16 cellular contexts compared by ENCODE assay signal in genomic region chr12:93705237-93705636, GRCh38. TPM values are rescaled to one million over a fixed set of nuclear protein-coding genes. Genes with fewer than 3 reads are reported as not detected.
DNase-seq lines count a peak whose midpoint lies in the region; ATAC-seq, FAIRE-seq and TF ChIP-seq lines count a peak whose summit lies in the region.
"Had no signal": no experiment of that assay in that cellular context is flagged by ENCODE, and none has a peak within 500 bp of the region (broad histone marks: within the 10 kb centered on the region; RNA-seq: fewer than 3 reads in every experiment).

No MANE protein-coding gene starts in this region.

- 95% methylated on average over 1 of the region's 1 CpG; no CpG with 5 or more reads in 1 of the 2 experiments for WGBS in H1 (ENCODE audit: extremely low coverage in 1 of 2, insufficient coverage in 1 of 2, insufficient read length in 1 of 2, insufficient replicate concordance in 2 of 2, low coverage in 1 of 2, low lambda C conversion rate in 2 of 2, missing lambda C conversion rate in 1 of 2), 2 experiments
- 96% methylated on average over 1 of the region's 1 CpG for WGBS in prostate gland

- no peak overlapping the region for H2BK120ac ChIP-seq in H1 (replicated peaks; ENCODE audit: low read depth, low read length)

- H3K23me2 ChIP-seq in H1 (ENCODE audit: low read depth, low read length): no peaks in the 10 kb centered on the region; the same call in 1 of the 2 replicates

- no peak overlapping the region for H3K4ac ChIP-seq in H1 (replicated peaks; ENCODE audit: insufficient read length, low read depth, low read length)

- H3K36me3 ChIP-seq in OCI-LY3 (replicated peaks; ENCODE audit: low read depth, low read length) (peaks cover 6% of the 10 kb centered on the region), H1 (ENCODE audit: control insufficient read depth in 2 of 4, insufficient read depth in 4 of 4, low read length in 3 of 4) (no peaks in the 10 kb centered on the region), prostate gland (no peaks in the 10 kb centered on the region), left lung (no peaks in the 10 kb centered on the region)

- no peak for TF ChIP-seq RAD21 in H1 (IDR thresholded peaks at IDR 0.05 in 1 of 2, conservative IDR thresholded peaks at IDR 0.05 in 1 of 2; ENCODE audit: low read depth in 2 of 2, low read length in 2 of 2)

- H3K4me3 Mint-ChIP-seq in activated T-helper 2 cell treated with anti-CD3 and anti-CD28 coated beads, Interferon-gamma antibody, Interleukin-2, Interleukin-4, amounts not matched to agents 10 μg/mL and 5 μg/mL and 100 μg/mL, durations not matched to agents 14 hours and 24 hours and 36 hours (ENCODE audit: low read depth): no peak overlapping the region
- H3K4me3 Mint-ChIP-seq: CD4-positive, CD25-positive, alpha-beta regulatory T cell; GM23338; H9 had no signal

- H3K9me3 Mint-ChIP-seq in activated T-helper 2 cell treated with anti-CD3 and anti-CD28 coated beads, Interferon-gamma antibody, Interleukin-2, Interleukin-4, amounts not matched to agents 10 μg/mL and 5 μg/mL and 100 μg/mL, durations not matched to agents 14 hours and 24 hours and 36 hours: peaks cover 20% of the 10 kb centered on the region

- peak; percentile 13 for DNase-seq in NCI-H82 (lab: John Stamatoyannopoulos, UW)
- no peak for DNase-seq in NCI-H82 treated with DMSO at 0.1 percent for 48 hours (lab: John Stamatoyannopoulos, UW; ENCODE audit: unreplicated experiment)
- no peak for DNase-seq in H1 (ENCODE audit: low read depth in 1 of 2, low spot score in 2 of 2)
- DNase-seq in prostate gland (ENCODE audit: low spot score): no peak
- DNase-seq in left lung: no peak
- no peak for DNase-seq in NCI-H128 (lab: John Stamatoyannopoulos, UW; ENCODE audit: unreplicated experiment)
- DNase-seq in activated T-helper 2 cell treated with anti-CD3 and anti-CD28 coated beads, Interferon-gamma antibody, Interleukin-2, Interleukin-4, amounts not matched to agents 10 μg/mL and 5 μg/mL and 100 μg/mL, durations not matched to agents 14 hours and 24 hours and 36 hours (ENCODE audit: low spot score): no peak
- DNase-seq: ACHN; Calu3; CD4-positive, CD25-positive, alpha-beta regulatory T cell; DMS 273 treated with DMSO at 0.1 percent for 48 hours; H9 had no signal

- TF ChIP-seq EP300 in H1 (IDR thresholded peaks at IDR 0.05; ENCODE audit: borderline replicate concordance in 1 of 2, low read depth in 2 of 2, low read length in 2 of 2): no peak

- no peak overlapping the region for H4K91ac ChIP-seq in H1 (replicated peaks; ENCODE audit: insufficient read length, low read length)

- POLR2A ChIA-PET in H1 (lab: Charles Lee; ENCODE audit: partially characterized antibody): no interaction called here

- peak overlapping the region; percentile 13; the same call in 1 of the 2 replicates for H2BK15ac ChIP-seq in H1 (ENCODE audit: low read length)

- no peaks in the 10 kb centered on the region for H3K27me3 Mint-ChIP-seq in activated T-helper 2 cell treated with anti-CD3 and anti-CD28 coated beads, Interferon-gamma antibody, Interleukin-2, Interleukin-4, amounts not matched to agents 10 μg/mL and 5 μg/mL and 100 μg/mL, durations not matched to agents 14 hours and 24 hours and 36 hours (ENCODE audit: low read depth)
- H3K27me3 Mint-ChIP-seq: CD4-positive, CD25-positive, alpha-beta regulatory T cell had no signal

- no peak for FAIRE-seq in H1 (lab: Jason Lieb, UNC)
- FAIRE-seq: GM12891 had no signal

- peaks cover 5% of the 10 kb centered on the region for H3K4me1 Mint-ChIP-seq in activated T-helper 2 cell treated with anti-CD3 and anti-CD28 coated beads, Interferon-gamma antibody, Interleukin-2, Interleukin-4, amounts not matched to agents 10 μg/mL and 5 μg/mL and 100 μg/mL, durations not matched to agents 14 hours and 24 hours and 36 hours (ENCODE audit: low read depth)

- H3K27me3 ChIP-seq in OCI-LY3 (ENCODE audit: low read depth, low read length) (no peaks in the 10 kb centered on the region), H1 (replicated peaks in 1 of 4; ENCODE audit: control insufficient read depth in 3 of 4, extremely low read depth in 1 of 4, insufficient read depth in 3 of 4, low read length in 3 of 4) (no peaks in the 10 kb centered on the region), prostate gland (replicated peaks; ENCODE audit: insufficient read depth) (no peaks in the 10 kb centered on the region), left lung (no peaks in the 10 kb centered on the region)
- H3K27me3 ChIP-seq: BLaER1 treated with 17β-estradiol and CSF1 and Interleukin-3, amounts not matched to agents 10 nM and 100 nM had no signal

- TF ChIP-seq POLR2A in H1 (IDR thresholded peaks at IDR 0.05; ENCODE audit: control extremely low read depth in 1 of 2, low read depth in 2 of 2, low read length in 2 of 2) (no peak), prostate gland (IDR thresholded peaks at IDR 0.05) (no peak)

- H3K4me1 ChIP-seq in OCI-LY3 (ENCODE audit: low read length) (peaks cover 56% of the 10 kb centered on the region), H1 (replicated peaks in 1 of 4; ENCODE audit: control insufficient read depth in 3 of 4, insufficient read depth in 4 of 4, low read length in 3 of 4) (peaks cover 0 to 9% (median under 1%) of the 10 kb centered on the region in 4 experiments; a peak in 3 of 7 replicates), prostate gland (replicated peaks) (peaks cover 3% of the 10 kb centered on the region), left lung (no peaks in the 10 kb centered on the region)
- H3K4me1 ChIP-seq: BLaER1 treated with 17β-estradiol and CSF1 and Interleukin-3, amounts not matched to agents 10 nM and 100 nM had no signal

- H2AFZ ChIP-seq in OCI-LY3 (ENCODE audit: low read depth, low read length) (no peak overlapping the region), H1 (ENCODE audit: low read length) (no peak overlapping the region)
- H2AFZ ChIP-seq: GM23338 had no signal

- H3K56ac ChIP-seq in H1 (replicated peaks; ENCODE audit: insufficient read length, low read depth, low read length): no peak overlapping the region

- H3K4me2 ChIP-seq in OCI-LY3 (ENCODE audit: low read length) (0 out of 2 replicates have a peak overlapping the region, but pooled peaks have one; percentile 0), H1 (ENCODE audit: insufficient read depth in 1 of 2, low read depth in 2 of 2, low read length in 2 of 2) (no peak overlapping the region)
- H3K4me2 ChIP-seq: BLaER1 treated with 17β-estradiol and CSF1 and Interleukin-3, amounts not matched to agents 10 nM and 100 nM; GM23338 had no signal

- no peak overlapping the region for H3K27ac ChIP-seq in OCI-LY3 (ENCODE audit: low read length)
- no peak overlapping the region for H3K27ac ChIP-seq in H1 (ENCODE audit: low read depth, low read length)
- H3K27ac ChIP-seq in prostate gland: peak overlapping the region; percentile 84 to 89
- no peak overlapping the region for H3K27ac ChIP-seq in left lung
- H3K27ac ChIP-seq: BLaER1 treated with 17β-estradiol and CSF1 and Interleukin-3, amounts not matched to agents 10 nM and 100 nM had no signal

- no peak overlapping the region for H2AK5ac ChIP-seq in H1 (ENCODE audit: low read depth, low read length)

- H2BK20ac ChIP-seq in H1 (ENCODE audit: low read length): no peak overlapping the region

- no peak overlapping the region for H3K23ac ChIP-seq in H1 (ENCODE audit: insufficient read length)

- no peak overlapping the region for H2BK5ac ChIP-seq in H1 (ENCODE audit: low read depth, low read length)

- no peak overlapping the region for H3K4me3 ChIP-seq in OCI-LY3 (ENCODE audit: low read length)
- no peak overlapping the region for H3K4me3 ChIP-seq in H1 (ENCODE audit: extremely low read depth in 1 of 4, insufficient read depth in 2 of 4, low read depth in 3 of 4, low read length in 4 of 4)
- H3K4me3 ChIP-seq in prostate gland: no peak overlapping the region
- no peak overlapping the region for H3K4me3 ChIP-seq in left lung
- H3K4me3 ChIP-seq: BLaER1 treated with 17β-estradiol and CSF1 and Interleukin-3, amounts not matched to agents 10 nM and 100 nM; GM23338 had no signal

- H3K9me3 ChIP-seq in OCI-LY3 (ENCODE audit: insufficient read depth, low read length): peaks cover 7% of the 10 kb centered on the region; the same call in 1 of the 2 replicates
- peaks cover 8 to 9% of the 10 kb centered on the region in 2 experiments; a peak in 2 of 4 replicates for H3K9me3 ChIP-seq in H1 (ENCODE audit: insufficient read depth in 2 of 2, low read depth in 1 of 2, low read length in 1 of 2)
- no peaks in the 10 kb centered on the region for H3K9me3 ChIP-seq in prostate gland
- peaks cover 4 to 11% of the 10 kb centered on the region in 2 donors for H3K9me3 ChIP-seq in left lung

- no peak overlapping the region for H3K14ac ChIP-seq in H1 (ENCODE audit: insufficient read length)

- no peak overlapping the region for H3K18ac ChIP-seq in H1 (ENCODE audit: extremely low read depth, low read length)

- H4K8ac ChIP-seq in H1 (ENCODE audit: extremely low read depth, insufficient read depth, low read length): no peak overlapping the region

- TF ChIP-seq CTCF in OCI-LY3 (IDR thresholded peaks at IDR 0.05; ENCODE audit: low read depth, low read length) (no peak), H1 (IDR thresholded peaks at IDR 0.05; ENCODE audit: control extremely low read depth in 1 of 3, insufficient read depth in 1 of 3, low read depth in 1 of 3, low read length in 3 of 3) (no peak), prostate gland (IDR thresholded peaks at IDR 0.05) (no peak), left lung (IDR thresholded peaks at IDR 0.05) (no peak)

- no peak for ATAC-seq in left lung

- no peaks in the 10 kb centered on the region for H3K79me1 ChIP-seq in H1 (ENCODE audit: low read depth, low read length)

- no peak overlapping the region for H3K9ac ChIP-seq in OCI-LY3 (ENCODE audit: low read length)
- H3K9ac ChIP-seq in H1 (replicated peaks in 1 of 4; ENCODE audit: extremely low read depth in 1 of 4, low read depth in 3 of 4, low read length in 3 of 4): no peak overlapping the region; a peak in 1 of 7 replicates
- H3K9ac ChIP-seq: BLaER1 treated with 17β-estradiol and CSF1 and Interleukin-3, amounts not matched to agents 10 nM and 100 nM had no signal

- no peak overlapping the region for H3K27ac Mint-ChIP-seq in activated T-helper 2 cell treated with anti-CD3 and anti-CD28 coated beads, Interferon-gamma antibody, Interleukin-2, Interleukin-4, amounts not matched to agents 10 μg/mL and 5 μg/mL and 100 μg/mL, durations not matched to agents 14 hours and 24 hours and 36 hours
- H3K27ac Mint-ChIP-seq: CD4-positive, CD25-positive, alpha-beta regulatory T cell; GM23338 had no signal

- peak overlapping the region; percentile 10; the same call in 1 of the 2 replicates for H2BK12ac ChIP-seq in H1 (ENCODE audit: low read depth, low read length)

- H3K36me3 Mint-ChIP-seq in activated T-helper 2 cell treated with anti-CD3 and anti-CD28 coated beads, Interferon-gamma antibody, Interleukin-2, Interleukin-4, amounts not matched to agents 10 μg/mL and 5 μg/mL and 100 μg/mL, durations not matched to agents 14 hours and 24 hours and 36 hours (ENCODE audit: low read depth): peaks cover 11% of the 10 kb centered on the region

- CTCF ChIA-PET in H1 (lab: Charles Lee; ENCODE audit: partially characterized antibody): interaction anchor here (0.9 to 1.0 kb wide), 2 partner anchors 11 to 25 kb away, joined by 3 to 4 read pairs; no protein-coding TSS in a partner anchor

- intact Hi-C loops in prostate gland (cut with DNase I) (no loop called here), left lung (cut with DNase I) (no loop called here)
- intact Hi-C loops in activated T-helper 2 cell treated with anti-CD3 and anti-CD28 coated beads, Interferon-gamma antibody, Interleukin-2, Interleukin-4, amounts not matched to agents 10 μg/mL and 5 μg/mL and 100 μg/mL, durations not matched to agents 14 hours and 24 hours and 36 hours (cut with micrococcal nuclease): no loop called here

- H4K20me1 ChIP-seq in OCI-LY3 (ENCODE audit: insufficient read depth, low read length) (no peaks in the 10 kb centered on the region), H1 (replicated peaks in 1 of 2; ENCODE audit: control insufficient read depth in 1 of 2, insufficient read depth in 2 of 2, low read length in 2 of 2) (no peaks in the 10 kb centered on the region)
- H4K20me1 ChIP-seq: BLaER1 treated with 17β-estradiol and CSF1 and Interleukin-3, amounts not matched to agents 10 nM and 100 nM had no signal

- H3K79me2 ChIP-seq in OCI-LY3 (ENCODE audit: low read length): no peaks in the 10 kb centered on the region
- no peaks in the 10 kb centered on the region for H3K79me2 ChIP-seq in H1 (ENCODE audit: control insufficient read depth in 1 of 2, insufficient read depth in 2 of 2, low read length in 2 of 2)

- H4K5ac ChIP-seq in H1 (ENCODE audit: insufficient read length, low read depth, low read length): no peak overlapping the region

RNA-seq across cellular contexts. Expression of gene CRADD, which starts 28.1 kb away (rescaled TPM):
- 7.5 and 8.1 TPM in 2 replicates for total RNA-seq in H1 (2021; fragmentation: NEBNext Ultra II Directional; extraction: Animal tissue kit (Norgen Biotek cat#: 25700))
- 14.1 and 15.4 TPM in 2 replicates for polyA plus RNA-seq in H1 (2011; rRNA removed)
- polyA plus RNA-seq in H1 (2011; cell fraction: cytosol; rRNA removed): 12.6 TPM
- 8.1 TPM for polyA plus RNA-seq in H1 (2011; cell fraction: nucleus; rRNA removed)
- polyA plus RNA-seq in H1 (2012, experiment 1 of 2): 6.5 to 10.6 TPM (median 8.7 TPM) in 4 replicates
- 8.3 TPM for polyA plus RNA-seq in H1 (2012, experiment 2 of 2)
- 6.9 TPM for polyA plus RNA-seq in H1 (2013, experiment 1 of 2)
- 6.5 TPM for polyA plus RNA-seq in H1 (2013, experiment 2 of 2)
- polyA minus RNA-seq in H1 (2011; rRNA and poly(A)+ RNA removed): 7.7 and 11.9 TPM in 2 replicates
- polyA minus RNA-seq in H1 (2011; cell fraction: cytosol; rRNA and poly(A)+ RNA removed): 5.2 TPM
- 13.6 TPM for polyA minus RNA-seq in H1 (2011; cell fraction: nucleus; rRNA and poly(A)+ RNA removed)
- total RNA-seq in prostate gland (10 to 100 TPM; 38.9 to 42.4 TPM), left lung (10 to 100 TPM; 13.0 to 21.4 TPM)
- total RNA-seq in activated T-helper 2 cell treated with anti-CD3 and anti-CD28 coated beads, Interferon-gamma antibody, Interleukin-2, Interleukin-4, amounts not matched to agents 10 μg/mL and 5 μg/mL and 100 μg/mL, durations not matched to agents 14 hours and 24 hours and 36 hours: 10.2 and 10.7 TPM in 2 replicates

Comparison
In these comparisons a context has a peak if more than half of its experiments do, and no peak if none do; other contexts are left out.
1. H3K27ac ChIP-seq: peak in prostate gland (2 of 2); none in OCI-LY3 (single experiment), H1 (single experiment) and left lung (0 of 2).